8 cellular contexts compared by ENCODE assay signal in genomic region chr3:100254168-100254777, GRCh38. TPM values are rescaled to one million over a fixed set of nuclear protein-coding genes. Genes with fewer than 3 reads are reported as not detected.
DNase-seq lines count a peak whose midpoint lies in the region; ATAC-seq and TF ChIP-seq lines count a peak whose summit lies in the region.

No MANE protein-coding gene starts in this region.

- no peaks in the 10 kb centered on the region for H3K9me2 ChIP-seq in hepatocyte (replicated peaks; ENCODE audit: insufficient read depth)

- H3K27ac ChIP-seq in HL-60 (replicated peaks) (peak overlapping the region; percentile 38), hepatocyte (peak overlapping the region; percentile 55)

- no peak overlapping the region for H2AFZ ChIP-seq in hepatocyte

- TF ChIP-seq CTCF in CD14-positive monocyte (IDR thresholded peaks at IDR 0.05): peak; percentile 39
- peak; percentile 49 for TF ChIP-seq CTCF in HL-60 (IDR thresholded peaks at IDR 0.05; ENCODE audit: insufficient read depth, low read length)
- TF ChIP-seq CTCF in hepatocyte (IDR thresholded peaks at IDR 0.05; ENCODE audit: poor library complexity): peak; percentile 82

- no peak overlapping the region for H3K4me2 ChIP-seq in hepatocyte

- no peak overlapping the region for H3K27ac Mint-ChIP-seq in CD14-positive monocyte

- no peaks in the 10 kb centered on the region for H3K36me3 Mint-ChIP-seq in CD14-positive monocyte

- no peaks in the 10 kb centered on the region for H3K79me2 ChIP-seq in hepatocyte

- peak; percentile 90 for ATAC-seq in GM18511 (IDR thresholded peaks at IDR 0.05; ENCODE audit: unreplicated experiment)
- ATAC-seq in GM19467 (IDR thresholded peaks at IDR 0.05; ENCODE audit: unreplicated experiment): no peak

- no peak for DNase-seq in CD14-positive monocyte (ENCODE audit: low spot score)
- peak in 1 of 2 experiments; percentile 73 for DNase-seq in HL-60 (ENCODE audit: low read depth in 1 of 2, low spot score in 1 of 2)
- peak; percentile 16 for DNase-seq in NOMO-1 treated with dmso at 0.1 percent for 144 hours (lab: John Stamatoyannopoulos, UW; ENCODE audit: unreplicated experiment)
- DNase-seq in anterior cingulate cortex (lab: John Stamatoyannopoulos, UW): peak in 41 of 58 donors; percentile 1 to 47 (median 13)
- DNase-seq in hepatocyte (ENCODE audit: low spot score): peak; percentile 85
- DNase-seq in retina: peak; percentile 59

- no peaks in the 10 kb centered on the region for H3K9me3 ChIP-seq in hepatocyte (ENCODE audit: low read depth)

- no peaks in the 10 kb centered on the region for H3K36me3 ChIP-seq in hepatocyte (replicated peaks; ENCODE audit: insufficient read depth, low read depth)

- H3K27me3 Mint-ChIP-seq in CD14-positive monocyte (ENCODE audit: low read depth in 3 of 3): peaks cover 0 to 2% (median 0%) of the 10 kb centered on the region in 3 donors

- intact Hi-C loops in CD14-positive monocyte (cut with micrococcal nuclease): loop anchor here in 1 of 2 donors (10.0 kb wide), 1 partner anchor 419 kb away; no protein-coding TSS in a partner anchor

- H4K20me1 ChIP-seq in hepatocyte (ENCODE audit: insufficient read depth, poor library complexity, severe bottlenecking): no peaks in the 10 kb centered on the region

- H3K4me3 Mint-ChIP-seq in CD14-positive monocyte: no peak overlapping the region

- peaks cover 0 to 3% (median 0%) of the 10 kb centered on the region in 7 donors for H3K9me3 Mint-ChIP-seq in CD14-positive monocyte

- peaks cover 4% of the 10 kb centered on the region for H3K4me1 ChIP-seq in hepatocyte (ENCODE audit: insufficient read depth)

- no peaks in the 10 kb centered on the region for H3K4me1 Mint-ChIP-seq in CD14-positive monocyte

- H3K27me3 ChIP-seq in HL-60 (ENCODE audit: insufficient read depth, poor library complexity, severe bottlenecking) (no peaks in the 10 kb centered on the region), hepatocyte (no peaks in the 10 kb centered on the region)

- 42% methylated on average over 7 of the region's 7 CpGs for WGBS in hepatocyte (ENCODE audit: low lambda C conversion rate, missing lambda C conversion rate)

- H3K4me3 ChIP-seq in HL-60 (replicated peaks; ENCODE audit: insufficient read depth, low read length): no peak overlapping the region
- no peak overlapping the region for H3K4me3 ChIP-seq in hepatocyte

RNA-seq across cellular contexts. Expression of gene TBC1D23, which starts 6.5 kb away (rescaled TPM):
- polyA plus RNA-seq in CD14-positive monocyte (10 to 100 TPM; 12.2 to 22.7 TPM), hepatocyte (27.1 and 28.7 TPM in 2 replicates)
- total RNA-seq in hepatocyte: 61.9 and 66.4 TPM in 2 replicates
